In genomic region chr22:45493286-45493771, GRCh38 we compare ENCODE assay signal across 15 cellular contexts. TPM values are rescaled to one million over a fixed set of nuclear protein-coding genes. Genes with fewer than 3 reads are reported as not detected.
DNase-seq lines count a peak whose midpoint lies in the region; ATAC-seq and TF ChIP-seq lines count a peak whose summit lies in the region.
"Had no signal": no experiment of that assay in that cellular context is flagged by ENCODE, and none has a peak within 500 bp of the region (broad histone marks: within the 10 kb centered on the region; RNA-seq: fewer than 3 reads in every experiment).

No MANE protein-coding gene starts in this region.

- DNase-seq in GM03348 (ENCODE audit: low spot score) (peak; percentile 66), astrocyte of the spinal cord (ENCODE audit: low read depth, low spot score) (peak; percentile 63), Right ventricle myocardium superior (peak; percentile 45), trophoblast cell (peak; percentile 42 to 61), T-helper 17 cell (no peak), foreskin melanocyte (no peak)
- DNase-seq: activated CD4-positive, alpha-beta T cell treated with anti-CD3 and anti-CD28 coated beads for 4 hours; BE2C; stimulated activated CD4-positive, alpha-beta T cell treated with anti-CD3 and anti-CD28 coated beads, Interleukin-4, amount 100 ng/mL, for 1 hour had no signal

- ATAC-seq in Right ventricle myocardium superior (ENCODE audit: poor library complexity) (peak; percentile 55), T-helper 17 cell (no peak), HG02642 (IDR thresholded peaks at IDR 0.05; ENCODE audit: poor library complexity, unreplicated experiment) (no peak), HG02798 (IDR thresholded peaks at IDR 0.05; ENCODE audit: poor library complexity, unreplicated experiment) (no peak)
- ATAC-seq: stimulated activated memory B cell treated with anti-CD40 and anti-IgM and Interleukin-4, amounts not matched to agents 10 μg/mL and 1 μg/mL and 100 μg/mL, for 72 hours had no signal

- peaks cover 24% of the 10 kb centered on the region for H3K79me1 ChIP-seq in trophoblast cell (ENCODE audit: low read length)

- intact Hi-C loops in Right ventricle myocardium superior (cut with DNase I): no loop called here

- H4K12ac ChIP-seq in trophoblast cell (ENCODE audit: low read depth, low read length): no peak overlapping the region

- no peak overlapping the region for H4K8ac ChIP-seq in trophoblast cell (ENCODE audit: low read depth, low read length)

- H3K4me3 Mint-ChIP-seq in T-helper 17 cell: no peak overlapping the region
- H3K4me3 Mint-ChIP-seq: stimulated activated memory B cell treated with anti-CD40 and anti-IgM and Interleukin-4, amounts not matched to agents 10 μg/mL and 1 μg/mL and 100 μg/mL, for 72 hours had no signal

- no peaks in the 10 kb centered on the region for H3K79me2 ChIP-seq in trophoblast cell (ENCODE audit: control insufficient read depth, insufficient read depth, low read length, poor library complexity)

- H3K36me3 ChIP-seq in trophoblast cell (ENCODE audit: control insufficient read depth in 1 of 2, insufficient read depth in 2 of 2, low read length in 2 of 2): no peaks in the 10 kb centered on the region
- H3K36me3 ChIP-seq: BE2C, prostate gland had no signal

- H2AFZ ChIP-seq in trophoblast cell (ENCODE audit: insufficient read depth, low read length, poor library complexity): peak overlapping the region; percentile 30

- no peak overlapping the region for H3K27ac Mint-ChIP-seq in T-helper 17 cell
- H3K27ac Mint-ChIP-seq: stimulated activated memory B cell treated with anti-CD40 and anti-IgM and Interleukin-4, amounts not matched to agents 10 μg/mL and 1 μg/mL and 100 μg/mL, for 72 hours had no signal

- H2BK12ac ChIP-seq in trophoblast cell (ENCODE audit: low read length): peak overlapping the region; percentile 98

- H3K9me3 ChIP-seq in trophoblast cell (ENCODE audit: insufficient read depth, low read depth, low read length) (peaks cover 5% of the 10 kb centered on the region), T-helper 17 cell (ENCODE audit: control insufficient read depth, low read length, poor library complexity, severe bottlenecking) (no peaks in the 10 kb centered on the region)
- H3K9me3 ChIP-seq: BE2C, prostate gland had no signal

- H3K27ac ChIP-seq in trophoblast cell (ENCODE audit: low read depth, low read length): peak overlapping the region; percentile 19
- H3K27ac ChIP-seq: prostate gland had no signal

- H3K36me3 Mint-ChIP-seq in T-helper 17 cell (ENCODE audit: low read depth): peaks cover 2% of the 10 kb centered on the region
- H3K36me3 Mint-ChIP-seq: stimulated activated memory B cell treated with anti-CD40 and anti-IgM and Interleukin-4, amounts not matched to agents 10 μg/mL and 1 μg/mL and 100 μg/mL, for 72 hours had no signal

- in situ Hi-C loops in astrocyte of the spinal cord (cut with HindIII; ENCODE audit: low sequenced_read_pairs): no loop called here

- peaks cover 2% of the 10 kb centered on the region for H3K4me1 Mint-ChIP-seq in T-helper 17 cell

- no peak overlapping the region for H3K4me3 ChIP-seq in astrocyte of the spinal cord (ENCODE audit: low read depth, low read length)
- no peak overlapping the region for H3K4me3 ChIP-seq in trophoblast cell (ENCODE audit: low read depth, low read length)
- H3K4me3 ChIP-seq: prostate gland had no signal

- no peaks in the 10 kb centered on the region for H3K27me3 ChIP-seq in trophoblast cell (ENCODE audit: insufficient read depth, low read length)
- H3K27me3 ChIP-seq: BE2C had no signal

- H3K9ac ChIP-seq in trophoblast cell (ENCODE audit: low read length): no peak overlapping the region

- peak overlapping the region; percentile 75 for H4K91ac ChIP-seq in trophoblast cell (ENCODE audit: low read depth, low read length)

- peak overlapping the region; percentile 80 for H3K14ac ChIP-seq in trophoblast cell (ENCODE audit: low read length)

- peak overlapping the region; percentile 81 for H2BK120ac ChIP-seq in trophoblast cell (ENCODE audit: insufficient read depth, low read length, poor library complexity)

- H3K4me2 ChIP-seq in trophoblast cell (ENCODE audit: low read length): no peak overlapping the region

- H3K23ac ChIP-seq in trophoblast cell (ENCODE audit: low read length): no peak overlapping the region

- no peak for TF ChIP-seq CTCF in astrocyte of the spinal cord (IDR thresholded peaks at IDR 0.05; ENCODE audit: low read depth, low read length)

- WGBS in trophoblast cell (ENCODE audit: extremely low coverage, insufficient coverage, insufficient read length): no CpG with 5 or more reads among the region's 13 CpGs

- H2AK5ac ChIP-seq in trophoblast cell (ENCODE audit: low read length): peak overlapping the region; percentile 93

- H2BK5ac ChIP-seq in trophoblast cell (ENCODE audit: low read depth, low read length, poor library complexity): peak overlapping the region; percentile 12

- H3K4me1 ChIP-seq in trophoblast cell (ENCODE audit: control insufficient read depth in 1 of 2, insufficient read depth in 2 of 2, low read length in 2 of 2): peaks cover 11 to 17% of the 10 kb centered on the region in 2 experiments
- H3K4me1 ChIP-seq: BE2C, prostate gland had no signal

- H3K4ac ChIP-seq in trophoblast cell (ENCODE audit: low read depth, low read length): peak overlapping the region; percentile 2

- H3K18ac ChIP-seq in trophoblast cell (ENCODE audit: low read length): peak overlapping the region; percentile 87

- peaks cover 63% of the 10 kb centered on the region for H3K27me3 Mint-ChIP-seq in T-helper 17 cell

RNA-seq across cellular contexts. Expression of gene FBLN1, which starts 9.4 kb away (rescaled TPM):
- total RNA-seq in Right ventricle myocardium superior (89.5 TPM), T-helper 17 cell (under 1 TPM; 0.34 to 0.90 TPM)
- polyA plus RNA-seq in trophoblast cell (2013): 1,067 and 1,077 TPM in 2 replicates
- total RNA-seq: OCI-LY7; T-helper 1 cell treated with Interleukin-12 subunit alpha and Interleukin-12 subunit beta and Interleukin-4 antibody, amounts not matched to agents 30 ng/mL and 1 ng/mL, for 36 hours had no signal

Comparison
In these comparisons a context has a peak if more than half of its experiments do, and no peak if none do; other contexts are left out.
1. DNase-seq: peak in GM03348 (single experiment), astrocyte of the spinal cord (single experiment), Right ventricle myocardium superior (single experiment) and trophoblast cell (2 of 2); none in T-helper 17 cell (0 of 3) and foreskin melanocyte (single experiment).
2. RNA of gene FBLN1, which starts 9.4 kb away (total RNA-seq): 89.5 TPM in Right ventricle myocardium superior (single experiment); 0.34 to 0.90 TPM in T-helper 17 cell; every median in the first group is over 10 times any median in the second.